17 cellular contexts compared by ENCODE assay signal in the genomic region with DNA sequence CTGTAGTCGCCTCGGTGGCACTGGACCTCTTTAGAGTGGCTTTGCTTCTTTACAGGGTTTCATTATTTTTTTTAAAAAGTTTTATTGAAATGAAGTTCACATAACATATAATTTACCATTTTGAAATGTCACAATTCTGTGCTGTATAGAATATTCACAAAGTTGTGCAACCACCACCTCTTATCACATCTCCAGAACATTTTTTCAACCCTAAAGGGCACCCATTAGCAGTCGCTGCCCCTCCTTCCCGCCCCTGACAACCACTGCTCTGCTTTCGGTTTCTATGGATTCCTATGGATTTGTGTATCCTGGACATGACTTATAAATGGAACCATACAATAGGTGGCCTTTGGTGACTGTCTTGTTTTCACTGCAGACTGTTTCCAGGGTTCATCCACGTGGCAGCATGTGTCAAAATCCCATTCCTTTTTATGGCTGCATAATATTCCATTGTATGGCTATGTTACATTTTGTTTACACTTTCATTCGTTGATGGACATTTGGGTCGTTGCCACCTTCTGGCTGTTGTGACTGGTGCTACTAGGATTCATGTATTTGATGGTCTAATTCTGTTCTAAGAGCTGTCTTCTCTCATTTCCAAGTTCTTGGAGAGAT. TPM values are rescaled to one million over a fixed set of nuclear protein-coding genes. Genes with fewer than 3 reads are reported as not detected.
DNase-seq lines count a peak whose midpoint lies in the region; FAIRE-seq and TF ChIP-seq lines count a peak whose summit lies in the region.
"Had no signal": no experiment of that assay in that cellular context is flagged by ENCODE, and none has a peak within 500 bp of the region (broad histone marks: within the 10 kb centered on the region; RNA-seq: fewer than 3 reads in every experiment).

No MANE protein-coding gene starts in this region.

- H3K27ac Mint-ChIP-seq in progenitor cell of endocrine pancreas, result peak overlapping the region; percentile 42

- H3K27me3 ChIP-seq in hepatocyte, result no peaks in the 10 kb centered on the region

- no peak for TF ChIP-seq CTCF in hepatocyte (IDR thresholded peaks at IDR 0.05; ENCODE audit: poor library complexity)
- TF ChIP-seq CTCF in progenitor cell of endocrine pancreas (IDR thresholded peaks at IDR 0.05; ENCODE audit: unreplicated experiment), result no peak

- peak overlapping the region; percentile 89 for H3K27ac ChIP-seq in hepatocyte
- H3K27ac ChIP-seq in caudate nucleus (ENCODE audit: low read depth, low read length), result no peak overlapping the region
- H3K27ac ChIP-seq: HL-60 had no signal

- no peaks in the 10 kb centered on the region for H4K20me1 ChIP-seq in hepatocyte (ENCODE audit: insufficient read depth, poor library complexity, severe bottlenecking)

- no peak overlapping the region for H3K4me3 ChIP-seq in hepatocyte
- H3K4me3 ChIP-seq: HAP-1 had no signal

- no peaks in the 10 kb centered on the region for H3K27me3 Mint-ChIP-seq in progenitor cell of endocrine pancreas

- no peak overlapping the region for H2AFZ ChIP-seq in hepatocyte

- no peak overlapping the region for H3K4me3 Mint-ChIP-seq in progenitor cell of endocrine pancreas (ENCODE audit: low read depth)
- H3K4me3 Mint-ChIP-seq: CD4-positive, CD25-positive, alpha-beta regulatory T cell had no signal

- H3K9me3 ChIP-seq in hepatocyte (ENCODE audit: low read depth), result no peaks in the 10 kb centered on the region
- H3K9me3 ChIP-seq: HAP-1 had no signal

- DNase-seq in HTR-8/SVneo (ENCODE audit: insufficient read length, low spot score) (no peak), amniotic epithelial cell (ENCODE audit: low read depth) (peak; percentile 70), hepatocyte (ENCODE audit: low spot score) (no peak), progenitor cell of endocrine pancreas (ENCODE audit: low spot score, unreplicated experiment) (no peak), caudate nucleus (lab: John Stamatoyannopoulos, UW) (no peak), HPDE6-E6E7 (ENCODE audit: extremely low spot score) (no peak), AG08396 (ENCODE audit: low spot score) (no peak)
- no peak for DNase-seq in stimulated activated CD4-positive, alpha-beta T cell treated with anti-CD3 and anti-CD28 coated beads, Interleukin-2, amount 100 ng/mL, for 48 hours
- DNase-seq: ACHN; Calu3; CD4-positive, CD25-positive, alpha-beta regulatory T cell; KBM-7; NCI-H1048; NCI-H1436 treated with DMSO at 0.1 percent for 48 hours; NCI-H2029 treated with DMSO at 0.1 percent for 48 hours had no signal

- H3K36me3 Mint-ChIP-seq in progenitor cell of endocrine pancreas (ENCODE audit: insufficient read depth), result peaks cover 7% of the 10 kb centered on the region
- H3K36me3 Mint-ChIP-seq: CD4-positive, CD25-positive, alpha-beta regulatory T cell had no signal

- peaks cover 85% of the 10 kb centered on the region for H3K4me1 Mint-ChIP-seq in progenitor cell of endocrine pancreas (ENCODE audit: low read depth)
- H3K4me1 Mint-ChIP-seq: CD4-positive, CD25-positive, alpha-beta regulatory T cell had no signal

- no peaks in the 10 kb centered on the region for H3K9me3 Mint-ChIP-seq in progenitor cell of endocrine pancreas (ENCODE audit: low read depth)

- H3K4me2 ChIP-seq in hepatocyte, result no peak overlapping the region

- H3K79me2 ChIP-seq in hepatocyte, result peaks cover 68% of the 10 kb centered on the region

- 90% methylated on average over 8 of the region's 8 CpGs for WGBS in hepatocyte (ENCODE audit: low lambda C conversion rate, missing lambda C conversion rate)

- peaks cover 79% of the 10 kb centered on the region for H3K4me1 ChIP-seq in hepatocyte (ENCODE audit: insufficient read depth)

- no peaks in the 10 kb centered on the region for H3K36me3 ChIP-seq in hepatocyte (replicated peaks; ENCODE audit: insufficient read depth, low read depth)

- no peaks in the 10 kb centered on the region for H3K9me2 ChIP-seq in hepatocyte (replicated peaks; ENCODE audit: insufficient read depth)

- peak; percentile 49 for FAIRE-seq in HTR-8/SVneo (lab: Jason Lieb, UNC)

RNA-seq across cellular contexts. Expression of a gene that starts 52.6 kb away (rescaled TPM):
- total RNA-seq in hepatocyte, result 32.0 and 35.9 TPM in 2 replicates
- 20.3 and 23.3 TPM in 2 replicates for polyA plus RNA-seq in hepatocyte
- 45.7 and 49.0 TPM in 2 replicates for total RNA-seq in progenitor cell of endocrine pancreas
- polyA plus RNA-seq: CD4-positive, CD25-positive, alpha-beta regulatory T cell had no signal
